ENCODE assay signal across 16 cellular contexts in the genomic region with DNA sequence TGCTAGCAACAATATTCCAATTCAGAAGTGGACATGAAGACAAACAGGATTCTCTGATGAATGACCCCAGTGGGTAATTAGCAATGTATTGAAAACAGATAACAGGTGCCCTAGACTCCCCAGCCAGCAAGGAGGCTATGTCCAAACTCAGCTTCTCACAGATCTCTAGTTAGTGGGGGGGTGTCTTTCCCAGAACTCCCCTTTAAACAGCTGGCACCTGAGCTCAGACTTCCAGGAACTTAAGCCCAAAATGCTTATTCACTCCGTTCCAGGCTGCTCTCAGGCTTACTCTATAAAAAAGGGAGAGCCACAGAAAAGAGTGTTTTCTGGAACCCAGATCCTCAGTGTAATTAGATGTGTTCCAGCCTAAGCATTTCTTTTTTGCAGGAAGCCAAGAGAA.
A peak's percentile ranks its signal among the peaks of the same experiment; 100 is the strongest.
DNase-seq lines count a peak whose midpoint lies in the region; ATAC-seq and TF ChIP-seq lines count a peak whose summit lies in the region.
"Had no signal": no experiment of that assay in that cellular context is flagged by ENCODE, and none has a peak within 500 bp of the region (broad histone marks: within the 10 kb centered on the region; RNA-seq: fewer than 3 reads in every experiment).

No MANE protein-coding gene starts in this region.

- H3K27ac ChIP-seq in ACC112 (ENCODE audit: low read depth, low read length): peak overlapping the region; percentile 92; the same call in 1 of the 2 replicates
- H3K27ac ChIP-seq in IMR-90 (ENCODE audit: insufficient read depth, low read length): no peak overlapping the region
- H3K27ac ChIP-seq in lower lobe of right lung: no peak overlapping the region
- H3K27ac ChIP-seq: C4-2B had no signal

- 0 out of 2 replicates have a peak, but pooled peaks cover 1% of the 10 kb centered on the region for H3K36me3 ChIP-seq in ACC112 (ENCODE audit: insufficient read depth, low read length)
- no peaks in the 10 kb centered on the region for H3K36me3 ChIP-seq in IMR-90 (ENCODE audit: control insufficient read depth, insufficient read depth, low read length)
- no peaks in the 10 kb centered on the region for H3K36me3 ChIP-seq in lower lobe of right lung
- H3K36me3 ChIP-seq: BE2C, HAP-1 had no signal

- no peak overlapping the region for H3K56ac ChIP-seq in IMR-90 (ENCODE audit: extremely low read depth, insufficient read depth, low read length)

- H2AFZ ChIP-seq in ACC112 (ENCODE audit: low read length, unreplicated experiment): no peak overlapping the region
- no peak overlapping the region for H2AFZ ChIP-seq in IMR-90 (replicated peaks; ENCODE audit: low read length, poor library complexity)

- no peak for TF ChIP-seq POLR2A in IMR-90 (IDR thresholded peaks at IDR 0.05; ENCODE audit: low read depth, low read length)

- H4K8ac ChIP-seq in IMR-90 (ENCODE audit: low read depth in 2 of 2, low read length in 2 of 2): no peak overlapping the region; a peak in 1 of 4 replicates

- no peak overlapping the region for H3K9ac ChIP-seq in IMR-90 (ENCODE audit: low read depth, low read length)

- peak overlapping the region; percentile 41; the same call in 1 of the 3 replicates for H2BK15ac ChIP-seq in IMR-90 (ENCODE audit: low read depth, low read length)

- no peak overlapping the region for H3K14ac ChIP-seq in IMR-90 (replicated peaks; ENCODE audit: low read depth, low read length)

- H3K4me3 ChIP-seq in ACC112 (ENCODE audit: low read depth, low read length): no peak overlapping the region
- no peak overlapping the region for H3K4me3 ChIP-seq in IMR-90 (ENCODE audit: insufficient read depth, low read depth, low read length)
- no peak overlapping the region for H3K4me3 ChIP-seq in lower lobe of right lung
- H3K4me3 ChIP-seq: HAP-1 had no signal

- H3K79me1 ChIP-seq in IMR-90 (ENCODE audit: low read depth in 1 of 2, low read length in 2 of 2): no peaks in the 10 kb centered on the region

- intact Hi-C loops in IMR-90 (cut with micrococcal nuclease) (no loop called here), sciatic nerve (cut with DNase I) (no loop called here), lower lobe of right lung (cut with DNase I) (no loop called here)

- no peak overlapping the region for H2BK20ac ChIP-seq in IMR-90 (ENCODE audit: low read depth, low read length)

- no peak for TF ChIP-seq RAD21 in IMR-90 (IDR thresholded peaks at IDR 0.05; ENCODE audit: low read length)

- no peak overlapping the region for H2AK9ac ChIP-seq in IMR-90 (replicated peaks; ENCODE audit: low read depth, low read length, poor library complexity)

- TF ChIP-seq CTCF in IMR-90 (conservative IDR thresholded peaks at IDR 0.05; ENCODE audit: low read depth, low read length) (no peak), lower lobe of right lung (IDR thresholded peaks at IDR 0.05) (no peak)

- dilution Hi-C loops in IMR-90 (cut with HindIII; ENCODE audit: low sequenced_read_pairs, unreplicated experiment): no loop called here

- H3K9me1 ChIP-seq in IMR-90 (ENCODE audit: insufficient read depth, low read length): peaks cover 5% of the 10 kb centered on the region; the same call in 1 of the 2 replicates

- H3K4me2 ChIP-seq in IMR-90 (ENCODE audit: low read depth, low read length): no peak overlapping the region

- no peaks in the 10 kb centered on the region for H3K79me2 ChIP-seq in ACC112 (ENCODE audit: control insufficient read depth, insufficient read depth, low read length, unreplicated experiment)

- H3K18ac ChIP-seq in IMR-90 (ENCODE audit: low read depth, low read length): no peak overlapping the region

- H3K4ac ChIP-seq in IMR-90 (ENCODE audit: low read depth, low read length): no peak overlapping the region; the same call in 1 of the 2 replicates

- H4K5ac ChIP-seq in IMR-90 (ENCODE audit: low read depth, low read length): peak overlapping the region; percentile 6; the same call in 1 of the 2 replicates

- H4K20me1 ChIP-seq in IMR-90 (ENCODE audit: insufficient read depth, low read length): no peaks in the 10 kb centered on the region

- ATAC-seq in IMR-90 (ENCODE audit: low read depth) (no peak), sciatic nerve (peak; percentile 38), lower lobe of right lung (no peak), GM19463 (IDR thresholded peaks at IDR 0.05; ENCODE audit: unreplicated experiment) (no peak)
- ATAC-seq: HepG2 had no signal

- H3K9me3 ChIP-seq in IMR-90 (ENCODE audit: control insufficient read depth, insufficient read depth, low read length): no peaks in the 10 kb centered on the region
- no peaks in the 10 kb centered on the region for H3K9me3 ChIP-seq in lower lobe of right lung
- H3K9me3 ChIP-seq: BE2C, HAP-1 had no signal

- DNase-seq in IMR-90 (no peak), myocyte (ENCODE audit: low read depth) (peak; percentile 52), sciatic nerve (ENCODE audit: low spot score) (no peak), lower lobe of right lung (no peak), NCI-H524 (lab: John Stamatoyannopoulos, UW) (no peak)
- DNase-seq: BE2C; CD4-positive, alpha-beta memory T cell; COR-L47; DMS153; DMS79 treated with DMSO at 0.1 percent for 48 hours; EL had no signal

- H3K23ac ChIP-seq in IMR-90 (ENCODE audit: low read depth, low read length): no peak overlapping the region

- in situ Hi-C loops in IMR-90 (cut with MboI; ENCODE audit: low sequenced_read_pairs): loop anchor here (25.0 kb wide), 1 partner anchor 604 kb away; no protein-coding TSS in a partner anchor

- H2BK5ac ChIP-seq in IMR-90 (ENCODE audit: low read depth, low read length, poor library complexity, severe bottlenecking): no peak overlapping the region

- H3K27me3 ChIP-seq in ACC112 (ENCODE audit: insufficient read depth, low read length) (no peaks in the 10 kb centered on the region), IMR-90 (ENCODE audit: control insufficient read depth, insufficient read depth, low read length) (no peaks in the 10 kb centered on the region), lower lobe of right lung (ENCODE audit: low read depth) (no peaks in the 10 kb centered on the region)
- H3K27me3 ChIP-seq: BE2C had no signal

- H3K4me1 ChIP-seq in ACC112 (ENCODE audit: control insufficient read depth, insufficient read depth, low read length, unreplicated experiment): peaks cover 45% of the 10 kb centered on the region
- H3K4me1 ChIP-seq in IMR-90 (ENCODE audit: control insufficient read depth, insufficient read depth, low read length): peaks cover 11% of the 10 kb centered on the region
- H3K4me1 ChIP-seq in lower lobe of right lung: no peaks in the 10 kb centered on the region
- H3K4me1 ChIP-seq: BE2C had no signal

- CTCF ChIA-PET in IMR-90 (lab: Yijun Ruan, JAX): interaction anchor here (0.5 kb wide), 1 partner anchor 453 kb away, joined by 4 read pairs; no protein-coding TSS in a partner anchor

- POLR2A ChIA-PET in IMR-90 (lab: Charles Lee; ENCODE audit: unreplicated experiment): no interaction called here

- H2AK5ac ChIP-seq in IMR-90 (ENCODE audit: low read depth, low read length): 0 out of 2 replicates have a peak overlapping the region, but pooled peaks have one; percentile 43

- WGBS in IMR-90 (ENCODE audit: extremely low coverage in 2 of 2, insufficient read length in 1 of 2), 2 experiments: no CpG with 5 or more reads among the region's 1 CpG

- H2BK120ac ChIP-seq in IMR-90 (ENCODE audit: low read depth, low read length): no peak overlapping the region

- BruUV-seq in IMR-90 (replicated peaks; lab: Mats Ljungman, UMichigan): no TSS peak

- H4K91ac ChIP-seq in IMR-90 (ENCODE audit: insufficient read depth, low read depth, low read length): no peak overlapping the region

TF ChIP-seq in IMR-90, 13 proteins besides CTCF, POLR2A, EP300 and RAD21:
- no peak for TF ChIP-seq BHLHE40 (IDR thresholded peaks at IDR 0.05; ENCODE audit: low read depth, low read length)
- TF ChIP-seq RCOR1 (IDR thresholded peaks at IDR 0.05; ENCODE audit: insufficient replicate concordance, low read length): no peak
- TF ChIP-seq FOS (IDR thresholded peaks at IDR 0.05; ENCODE audit: low read depth, low read length): no peak
- no peak for TF ChIP-seq NFE2L2 (IDR thresholded peaks at IDR 0.05; ENCODE audit: low read depth, low read length)
- no peak for TF ChIP-seq RFX5 (IDR thresholded peaks at IDR 0.05; ENCODE audit: low read depth, low read length)
- TF ChIP-seq CEBPB (IDR thresholded peaks at IDR 0.05; ENCODE audit: low read depth, low read length): no peak
- no peak for TF ChIP-seq MXI1 (IDR thresholded peaks at IDR 0.05; ENCODE audit: borderline replicate concordance, low read depth, low read length)
- TF ChIP-seq, protein P1, sequence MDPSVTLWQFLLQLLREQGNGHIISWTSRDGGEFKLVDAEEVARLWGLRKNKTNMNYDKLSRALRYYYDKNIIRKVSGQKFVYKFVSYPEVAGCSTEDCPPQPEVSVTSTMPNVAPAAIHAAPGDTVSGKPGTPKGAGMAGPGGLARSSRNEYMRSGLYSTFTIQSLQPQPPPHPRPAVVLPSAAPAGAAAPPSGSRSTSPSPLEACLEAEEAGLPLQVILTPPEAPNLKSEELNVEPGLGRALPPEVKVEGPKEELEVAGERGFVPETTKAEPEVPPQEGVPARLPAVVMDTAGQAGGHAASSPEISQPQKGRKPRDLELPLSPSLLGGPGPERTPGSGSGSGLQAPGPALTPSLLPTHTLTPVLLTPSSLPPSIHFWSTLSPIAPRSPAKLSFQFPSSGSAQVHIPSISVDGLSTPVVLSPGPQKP (IDR thresholded peaks at IDR 0.05; ENCODE audit: borderline replicate concordance, low read depth, low read length): no peak
- TF ChIP-seq MAFK (IDR thresholded peaks at IDR 0.05; ENCODE audit: low read depth, low read length): no peak
- TF ChIP-seq, protein P2, sequence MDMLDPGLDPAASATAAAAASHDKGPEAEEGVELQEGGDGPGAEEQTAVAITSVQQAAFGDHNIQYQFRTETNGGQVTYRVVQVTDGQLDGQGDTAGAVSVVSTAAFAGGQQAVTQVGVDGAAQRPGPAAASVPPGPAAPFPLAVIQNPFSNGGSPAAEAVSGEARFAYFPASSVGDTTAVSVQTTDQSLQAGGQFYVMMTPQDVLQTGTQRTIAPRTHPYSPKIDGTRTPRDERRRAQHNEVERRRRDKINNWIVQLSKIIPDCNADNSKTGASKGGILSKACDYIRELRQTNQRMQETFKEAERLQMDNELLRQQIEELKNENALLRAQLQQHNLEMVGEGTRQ (IDR thresholded peaks at IDR 0.05; ENCODE audit: low read depth, low read length): no peak
- no peak for TF ChIP-seq SMC3 (IDR thresholded peaks at IDR 0.05; ENCODE audit: low read depth, low read length)
- TF ChIP-seq CHD1 (IDR thresholded peaks at IDR 0.05; ENCODE audit: low read depth, low read length): no peak
- no peak for TF ChIP-seq MAZ (IDR thresholded peaks at IDR 0.05; ENCODE audit: borderline replicate concordance, low read depth, low read length)
TF ChIP-seq in IMR-90: peak in this region for 0.
